Comparison of ENCODE assay signal across 20 cellular contexts in genomic region chr2:85831735-85832134, GRCh38. TPM values are rescaled to one million over a fixed set of nuclear protein-coding genes. Genes with fewer than 3 reads are reported as not detected.
A peak's percentile ranks its signal among the peaks of the same experiment; 100 is the strongest.
DNase-seq lines count a peak whose midpoint lies in the region; ATAC-seq lines count a peak whose summit lies in the region.
"Had no signal": no experiment of that assay in that cellular context is flagged by ENCODE, and none has a peak within 500 bp of the region (broad histone marks: within the 10 kb centered on the region; RNA-seq: fewer than 3 reads in every experiment).

No MANE protein-coding gene starts in this region.

- peaks cover 18% of the 10 kb centered on the region for H3K27me3 Mint-ChIP-seq in activated CD4-positive, alpha-beta memory T cell treated with anti-CD3 and anti-CD28 coated beads, Interleukin-2, amount 10 ng/mL, durations not matched to agents 7 days and 5 days
- H3K27me3 Mint-ChIP-seq in activated CD4-positive, alpha-beta memory T cell treated with anti-CD3 and anti-CD28 coated beads for 36 hours: peaks cover 3% of the 10 kb centered on the region
- no peaks in the 10 kb centered on the region for H3K27me3 Mint-ChIP-seq in activated T-helper 17 cell treated with anti-CD3 and anti-CD28 coated beads, Interleukin-2, amount 50 U/mL, for 72 hours
- no peaks in the 10 kb centered on the region for H3K27me3 Mint-ChIP-seq in stimulated activated naive CD8-positive, alpha-beta T cell treated with anti-CD3 and anti-CD28 coated beads, Interleukin-15, amount 100 ng/mL, for 72 hours

- peak; percentile 8 for DNase-seq in activated CD4-positive, alpha-beta memory T cell treated with anti-CD3 and anti-CD28 coated beads, Interleukin-2, amount 10 ng/mL, durations not matched to agents 7 days and 5 days
- no peak for DNase-seq in activated CD4-positive, alpha-beta memory T cell treated with anti-CD3 and anti-CD28 coated beads for 36 hours
- DNase-seq in cardiac septum (ENCODE audit: low spot score) (peak; percentile 27), right cardiac atrium (no peak), cortex of kidney (lab: John Stamatoyannopoulos, UW) (no peak)
- DNase-seq in stimulated activated naive CD8-positive, alpha-beta T cell treated with anti-CD3 and anti-CD28 coated beads, Interleukin-15, amount 100 ng/mL, for 72 hours: no peak
- DNase-seq in effector CD4-positive, alpha-beta T cell: no peak
- DNase-seq: Calu3; CD8-positive, alpha-beta memory T cell; DMS153; H7; KBM-7; NCI-H1092 treated with DMSO at 0.1 percent for 48 hours; NCI-H1436 treated with DMSO at 0.1 percent for 48 hours; NCI-H1930; NCI-H2227 treated with DMSO at 0.1 percent for 48 hours; NCI-H510A; SIG-M5 had no signal

- H3K9me3 Mint-ChIP-seq in activated CD4-positive, alpha-beta memory T cell treated with anti-CD3 and anti-CD28 coated beads, Interleukin-2, amount 10 ng/mL, durations not matched to agents 7 days and 5 days: peaks cover 5% of the 10 kb centered on the region
- H3K9me3 Mint-ChIP-seq in activated CD4-positive, alpha-beta memory T cell treated with anti-CD3 and anti-CD28 coated beads for 36 hours: no peaks in the 10 kb centered on the region
- no peaks in the 10 kb centered on the region for H3K9me3 Mint-ChIP-seq in activated T-helper 17 cell treated with anti-CD3 and anti-CD28 coated beads, Interleukin-2, amount 50 U/mL, for 72 hours
- peaks cover 5 to 24% of the 10 kb centered on the region in 2 donors for H3K9me3 Mint-ChIP-seq in stimulated activated naive CD8-positive, alpha-beta T cell treated with anti-CD3 and anti-CD28 coated beads, Interleukin-15, amount 100 ng/mL, for 72 hours
- H3K9me3 Mint-ChIP-seq: CD8-positive, alpha-beta memory T cell had no signal

- no peak overlapping the region for H3K27ac ChIP-seq in right cardiac atrium (ENCODE audit: low read length)
- H3K27ac ChIP-seq: C4-2B had no signal

- no peaks in the 10 kb centered on the region for H3K9me3 ChIP-seq in right cardiac atrium (ENCODE audit: control insufficient read depth, low read length)

- no peak overlapping the region for H3K4me3 ChIP-seq in right cardiac atrium (ENCODE audit: low read length)

- no peaks in the 10 kb centered on the region for H3K4me1 ChIP-seq in right cardiac atrium (ENCODE audit: control insufficient read depth, insufficient read depth, low read length)

- H3K36me3 Mint-ChIP-seq in activated CD4-positive, alpha-beta memory T cell treated with anti-CD3 and anti-CD28 coated beads, Interleukin-2, amount 10 ng/mL, durations not matched to agents 7 days and 5 days (ENCODE audit: low read depth): peaks cover 25% of the 10 kb centered on the region
- H3K36me3 Mint-ChIP-seq in activated CD4-positive, alpha-beta memory T cell treated with anti-CD3 and anti-CD28 coated beads for 36 hours: no peaks in the 10 kb centered on the region
- no peaks in the 10 kb centered on the region for H3K36me3 Mint-ChIP-seq in activated T-helper 17 cell treated with anti-CD3 and anti-CD28 coated beads, Interleukin-2, amount 50 U/mL, for 72 hours (ENCODE audit: low read depth)

- H3K4me1 Mint-ChIP-seq in activated CD4-positive, alpha-beta memory T cell treated with anti-CD3 and anti-CD28 coated beads, Interleukin-2, amount 10 ng/mL, durations not matched to agents 7 days and 5 days: peaks cover 38% of the 10 kb centered on the region
- H3K4me1 Mint-ChIP-seq in activated CD4-positive, alpha-beta memory T cell treated with anti-CD3 and anti-CD28 coated beads for 36 hours (ENCODE audit: low read depth): peaks cover 20% of the 10 kb centered on the region
- no peaks in the 10 kb centered on the region for H3K4me1 Mint-ChIP-seq in activated T-helper 17 cell treated with anti-CD3 and anti-CD28 coated beads, Interleukin-2, amount 50 U/mL, for 72 hours
- H3K4me1 Mint-ChIP-seq in stimulated activated naive CD8-positive, alpha-beta T cell treated with anti-CD3 and anti-CD28 coated beads, Interleukin-15, amount 100 ng/mL, for 72 hours: peaks cover 50% of the 10 kb centered on the region

- intact Hi-C loops in activated CD4-positive, alpha-beta memory T cell treated with anti-CD3 and anti-CD28 coated beads for 36 hours (cut with micrococcal nuclease): loop anchor here (2.0 kb wide), 2 partner anchors 21 to 33 kb away; no protein-coding TSS in a partner anchor
- intact Hi-C loops in cardiac septum (cut with DNase I): no loop called here
- intact Hi-C loops in right cardiac atrium (cut with DNase I): no loop called here

- CTCF ChIA-PET in activated CD4-positive, alpha-beta memory T cell treated with anti-CD3 and anti-CD28 coated beads, Interleukin-2, amount 10 ng/mL, durations not matched to agents 7 days and 5 days (lab: Charles Lee): interaction anchor here (0.9 to 14.3 kb wide), 15 partner anchors 9 to 249 kb away, joined by 3 to 383 read pairs (median 6); partner anchors contain the start of gene ST3GAL5
- CTCF ChIA-PET in activated CD4-positive, alpha-beta memory T cell treated with anti-CD3 and anti-CD28 coated beads for 36 hours (lab: Charles Lee): interaction anchor here (0.5 to 9.0 kb wide), 8 partner anchors 18 to 446 kb away, joined by 3 to 179 read pairs (median 5); partner anchors contain the start of gene ST3GAL5

- POLR2A ChIA-PET in activated CD4-positive, alpha-beta memory T cell treated with anti-CD3 and anti-CD28 coated beads, Interleukin-2, amount 10 ng/mL, durations not matched to agents 7 days and 5 days (lab: Charles Lee): interaction anchor here (0.8 to 5.6 kb wide), 4 partner anchors 8 to 247 kb away, joined by 5 to 64 read pairs (median 36); partner anchors contain the start of gene ST3GAL5
- POLR2A ChIA-PET in activated CD4-positive, alpha-beta memory T cell treated with anti-CD3 and anti-CD28 coated beads for 36 hours (lab: Charles Lee): no interaction called here

- H3K27me3 ChIP-seq in right cardiac atrium (ENCODE audit: control insufficient read depth, insufficient read depth): no peaks in the 10 kb centered on the region

- H3K4me3 Mint-ChIP-seq in activated CD4-positive, alpha-beta memory T cell treated with anti-CD3 and anti-CD28 coated beads, Interleukin-2, amount 10 ng/mL, durations not matched to agents 7 days and 5 days: no peak overlapping the region
- no peak overlapping the region for H3K4me3 Mint-ChIP-seq in activated CD4-positive, alpha-beta memory T cell treated with anti-CD3 and anti-CD28 coated beads for 36 hours
- no peak overlapping the region for H3K4me3 Mint-ChIP-seq in activated T-helper 17 cell treated with anti-CD3 and anti-CD28 coated beads, Interleukin-2, amount 50 U/mL, for 72 hours
- no peak overlapping the region for H3K4me3 Mint-ChIP-seq in stimulated activated naive CD8-positive, alpha-beta T cell treated with anti-CD3 and anti-CD28 coated beads, Interleukin-15, amount 100 ng/mL, for 72 hours
- H3K4me3 Mint-ChIP-seq: CD8-positive, alpha-beta memory T cell had no signal

- H3K27ac Mint-ChIP-seq in activated CD4-positive, alpha-beta memory T cell treated with anti-CD3 and anti-CD28 coated beads, Interleukin-2, amount 10 ng/mL, durations not matched to agents 7 days and 5 days: no peak overlapping the region
- no peak overlapping the region for H3K27ac Mint-ChIP-seq in activated CD4-positive, alpha-beta memory T cell treated with anti-CD3 and anti-CD28 coated beads for 36 hours
- no peak overlapping the region for H3K27ac Mint-ChIP-seq in activated T-helper 17 cell treated with anti-CD3 and anti-CD28 coated beads, Interleukin-2, amount 50 U/mL, for 72 hours
- no peak overlapping the region for H3K27ac Mint-ChIP-seq in stimulated activated naive CD8-positive, alpha-beta T cell treated with anti-CD3 and anti-CD28 coated beads, Interleukin-15, amount 100 ng/mL, for 72 hours

- WGBS in right cardiac atrium: 95% methylated on average over 2 of the region's 2 CpGs

- no peak for ATAC-seq in right cardiac atrium
- ATAC-seq in activated T-helper 17 cell treated with anti-CD3 and anti-CD28 coated beads, Interleukin-2, amount 50 U/mL, for 72 hours (replicated peaks): peak; percentile 88
- peak; percentile 56 for ATAC-seq in stimulated activated naive CD8-positive, alpha-beta T cell treated with anti-CD3 and anti-CD28 coated beads, Interleukin-15, amount 100 ng/mL, for 72 hours

RNA-seq across cellular contexts. Expression of gene ST3GAL5, which starts 57.1 kb away (rescaled TPM):
- total RNA-seq in activated CD4-positive, alpha-beta memory T cell treated with anti-CD3 and anti-CD28 coated beads, Interleukin-2, amount 10 ng/mL, durations not matched to agents 7 days and 5 days: 10 to 100 TPM; 58.3 to 67.1 TPM
- 10 to 100 TPM in 1 of 2 experiments, 1 to 10 TPM in 1; 9.6 to 11.5 TPM for total RNA-seq in activated CD4-positive, alpha-beta memory T cell treated with anti-CD3 and anti-CD28 coated beads for 36 hours
- total RNA-seq in cardiac septum (3.8 TPM), right cardiac atrium (10 to 100 TPM in 2 of 4 donors, 1 to 10 TPM in 2; 8.7 to 14.0 (median 9.7) TPM)
- polyA plus RNA-seq in right cardiac atrium: 5.4 TPM
- 10 to 100 TPM in 1 of 2 donors, 1 to 10 TPM in 1; 7.6 to 13.7 TPM for total RNA-seq in activated T-helper 17 cell treated with anti-CD3 and anti-CD28 coated beads, Interleukin-2, amount 50 U/mL, for 72 hours

Comparison
In these comparisons a context has a peak if more than half of its experiments do, and no peak if none do; other contexts are left out.
1. DNase-seq: peak in activated CD4-positive, alpha-beta memory T cell treated with anti-CD3 and anti-CD28 coated beads, Interleukin-2, amount 10 ng/mL, durations not matched to agents 7 days and 5 days (single experiment) and cardiac septum (single experiment); none in activated CD4-positive, alpha-beta memory T cell treated with anti-CD3 and anti-CD28 coated beads for 36 hours (single experiment), right cardiac atrium (0 of 3), stimulated activated naive CD8-positive, alpha-beta T cell treated with anti-CD3 and anti-CD28 coated beads, Interleukin-15, amount 100 ng/mL, for 72 hours (0 of 2), effector CD4-positive, alpha-beta T cell (single experiment) and cortex of kidney (single experiment).
2. ATAC-seq: peak in activated T-helper 17 cell treated with anti-CD3 and anti-CD28 coated beads, Interleukin-2, amount 50 U/mL, for 72 hours (single experiment) and stimulated activated naive CD8-positive, alpha-beta T cell treated with anti-CD3 and anti-CD28 coated beads, Interleukin-15, amount 100 ng/mL, for 72 hours (single experiment); none in right cardiac atrium (0 of 2).